In genomic region chr12:115337693-115338543, GRCh38 we compare ENCODE assay signal across 11 cellular contexts.
A peak's percentile ranks its signal among the peaks of the same experiment; 100 is the strongest.
DNase-seq lines count a peak whose midpoint lies in the region; ATAC-seq and TF ChIP-seq lines count a peak whose summit lies in the region.
"Had no signal": no experiment of that assay in that cellular context is flagged by ENCODE, and none has a peak within 500 bp of the region (broad histone marks: within the 10 kb centered on the region; RNA-seq: fewer than 3 reads in every experiment).

No MANE protein-coding gene starts in this region.

- ATAC-seq in GM19035 (IDR thresholded peaks at IDR 0.05; ENCODE audit: unreplicated experiment), result no peak
- ATAC-seq: T-cell had no signal

- in situ Hi-C loops in brain microvascular endothelial cell (cut with HindIII; ENCODE audit: low pct_ligation_motif_present, low sequenced_read_pairs), result no loop called here

- intact Hi-C loops in vagina (cut with DNase I), result no loop called here

- H3K27me3 ChIP-seq in brain microvascular endothelial cell (replicated peaks) (no peaks in the 10 kb centered on the region), kidney epithelial cell (ENCODE audit: control insufficient read depth, insufficient read depth, low read length) (no peaks in the 10 kb centered on the region), vagina (no peaks in the 10 kb centered on the region)

- TF ChIP-seq POLR2A in vagina (IDR thresholded peaks at IDR 0.05), result no peak

- H3K4me3 ChIP-seq in brain microvascular endothelial cell (ENCODE audit: low read depth, low read length), result no peak overlapping the region
- no peak overlapping the region for H3K4me3 ChIP-seq in kidney epithelial cell (ENCODE audit: low read depth, low read length)
- no peak overlapping the region for H3K4me3 ChIP-seq in vagina
- H3K4me3 ChIP-seq: skin epidermis had no signal

- no peaks in the 10 kb centered on the region for H3K9me3 ChIP-seq in vagina

- peaks cover 51% of the 10 kb centered on the region for H3K4me1 ChIP-seq in vagina

- DNase-seq in NCI-H748 (lab: John Stamatoyannopoulos, UW; ENCODE audit: unreplicated experiment) (peak; percentile 18), NCI-H748 treated with DMSO at 0.1 percent for 48 hours (lab: John Stamatoyannopoulos, UW) (no peak), brain microvascular endothelial cell (peak; percentile 88), kidney epithelial cell (ENCODE audit: low read depth) (peak; percentile 73), vagina (ENCODE audit: extremely low spot score in 2 of 2) (peak in 1 of 2 donors; percentile 94), NCI-H526 (lab: John Stamatoyannopoulos, UW) (no peak), NCI-H1417 treated with DMSO at 0.1 percent for 48 hours (lab: John Stamatoyannopoulos, UW) (no peak)
- DNase-seq: T-cell had no signal

- TF ChIP-seq CTCF in brain microvascular endothelial cell (IDR thresholded peaks at IDR 0.05; ENCODE audit: low read depth, low read length, missing control alignments) (no peak), kidney epithelial cell (IDR thresholded peaks at IDR 0.05; ENCODE audit: insufficient read depth, low read length, poor library complexity, severe bottlenecking) (no peak), vagina (IDR thresholded peaks at IDR 0.05) (no peak)

- H3K27ac ChIP-seq in brain microvascular endothelial cell (peak overlapping the region; percentile 21), vagina (peak overlapping the region; percentile 73)
- H3K27ac ChIP-seq: C4-2B had no signal

- H3K36me3 ChIP-seq in brain microvascular endothelial cell (replicated peaks) (no peaks in the 10 kb centered on the region), kidney epithelial cell (ENCODE audit: control insufficient read depth, insufficient read depth, low read length) (no peaks in the 10 kb centered on the region), vagina (no peaks in the 10 kb centered on the region)

Comparison
In these comparisons a context has a peak if more than half of its experiments do, and no peak if none do; other contexts are left out.
1. DNase-seq: peak in NCI-H748 (single experiment), brain microvascular endothelial cell (single experiment) and kidney epithelial cell (single experiment); none in NCI-H748 treated with DMSO at 0.1 percent for 48 hours (single experiment), NCI-H526 (0 of 2) and NCI-H1417 treated with DMSO at 0.1 percent for 48 hours (single experiment).